ENCODE assay signal across 8 cellular contexts in genomic region chr12:7188557-7189397, GRCh38. TPM values are rescaled to one million over a fixed set of nuclear protein-coding genes. Genes with fewer than 3 reads are reported as not detected.
A peak's percentile ranks its signal among the peaks of the same experiment; 100 is the strongest.
DNase-seq lines count a peak whose midpoint lies in the region; ATAC-seq and TF ChIP-seq lines count a peak whose summit lies in the region.

No MANE protein-coding gene starts in this region.

- peak; percentile 81 for TF ChIP-seq CTCF in osteoblast (IDR thresholded peaks at IDR 0.05; ENCODE audit: extremely low read depth, low read depth, low read length)
- TF ChIP-seq CTCF in thoracic aorta (IDR thresholded peaks at IDR 0.05): peak; percentile 37

- H3K36me3 ChIP-seq in osteoblast (ENCODE audit: insufficient read depth, low read length) (peaks cover 16% of the 10 kb centered on the region), thoracic aorta (no peaks in the 10 kb centered on the region)

- no peaks in the 10 kb centered on the region for H4K20me1 ChIP-seq in osteoblast (ENCODE audit: insufficient read depth, low read length)

- H3K4me1 ChIP-seq in osteoblast (ENCODE audit: insufficient read depth, low read length): peaks cover 26% of the 10 kb centered on the region
- H3K4me1 ChIP-seq in thoracic aorta (ENCODE audit: control insufficient read depth in 1 of 2, low read depth in 2 of 2): peaks cover 4 to 26% of the 10 kb centered on the region in 2 donors

- peak overlapping the region; percentile 95 to 99 for H3K27ac Mint-ChIP-seq in activated naive CD4-positive, alpha-beta T cell treated with anti-CD3 and anti-CD28 coated beads, Interleukin-2, amount 50 U/mL, for 72 hours

- intact Hi-C loops in head of caudate nucleus (cut with DNase I): loop anchor here (5.0 kb wide), 1 partner anchor 46 kb away; no protein-coding TSS in a partner anchor

- peaks cover 5 to 12% of the 10 kb centered on the region in 2 donors for H3K36me3 Mint-ChIP-seq in activated naive CD4-positive, alpha-beta T cell treated with anti-CD3 and anti-CD28 coated beads, Interleukin-2, amount 50 U/mL, for 72 hours

- H3K9me3 ChIP-seq in osteoblast (ENCODE audit: low read depth, low read length) (no peaks in the 10 kb centered on the region), thoracic aorta (no peaks in the 10 kb centered on the region)

- H2AFZ ChIP-seq in osteoblast (ENCODE audit: low read length): peak overlapping the region; percentile 100

- DNase-seq in DMS79 treated with DMSO at 0.1 percent for 48 hours (lab: John Stamatoyannopoulos, UW): peak; percentile 63
- peak; percentile 60 for DNase-seq in LHCN-M2 (ENCODE audit: low read depth)
- peak; percentile 89 for DNase-seq in SK-N-DZ (ENCODE audit: low spot score)
- peak; percentile 74 to 79 for DNase-seq in activated naive CD4-positive, alpha-beta T cell treated with anti-CD3 and anti-CD28 coated beads, Interleukin-2, amount 50 U/mL, for 72 hours (ENCODE audit: low spot score in 2 of 2)
- peak; percentile 66 to 91 (median 80) for DNase-seq in head of caudate nucleus
- DNase-seq in osteoblast (ENCODE audit: insufficient read length, low spot score, missing footprints): peak; percentile 93
- DNase-seq in thoracic aorta (ENCODE audit: low spot score): peak; percentile 51

- H3K27ac ChIP-seq in osteoblast (ENCODE audit: low read depth, low read length) (peak overlapping the region; percentile 99), thoracic aorta (peak overlapping the region; percentile 80 to 90)

- ATAC-seq in GM21825 (IDR thresholded peaks at IDR 0.05; ENCODE audit: unreplicated experiment) (peak; percentile 25), thoracic aorta (ENCODE audit: insufficient number of reproducible peaks, low FRiP score, low read depth) (peak; percentile 62)
- peak; percentile 64 to 72 for ATAC-seq in activated naive CD4-positive, alpha-beta T cell treated with anti-CD3 and anti-CD28 coated beads, Interleukin-2, amount 50 U/mL, for 72 hours

- H3K27me3 ChIP-seq in osteoblast (ENCODE audit: insufficient read depth, low read length): no peaks in the 10 kb centered on the region
- H3K27me3 ChIP-seq in thoracic aorta (replicated peaks; ENCODE audit: insufficient read depth): no peaks in the 10 kb centered on the region

- H3K4me3 ChIP-seq in osteoblast (ENCODE audit: insufficient read depth, low read length): peak overlapping the region; percentile 94
- H3K4me3 ChIP-seq in thoracic aorta: peak overlapping the region; percentile 79

- peak overlapping the region; percentile 100 for H3K4me2 ChIP-seq in osteoblast (ENCODE audit: insufficient read depth, low read length)

- no peaks in the 10 kb centered on the region for H3K9me3 Mint-ChIP-seq in activated naive CD4-positive, alpha-beta T cell treated with anti-CD3 and anti-CD28 coated beads, Interleukin-2, amount 50 U/mL, for 72 hours

- H3K79me2 ChIP-seq in osteoblast (ENCODE audit: insufficient read depth, low read length): peaks cover 15% of the 10 kb centered on the region

RNA-seq across cellular contexts. Expression of gene PEX5, which starts 0.7 kb away (rescaled TPM):
- total RNA-seq in LHCN-M2 (2014; rRNA removed) (21.2 TPM in 2 replicates), osteoblast (35.7 and 48.5 TPM in 2 replicates), thoracic aorta (10 to 100 TPM; 34.5 to 42.2 TPM)
- polyA plus RNA-seq in LHCN-M2 (2012): 19.1 TPM
- polyA plus RNA-seq in SK-N-DZ (2014; cell fraction: cytosol; rRNA removed): 52.0 and 59.3 TPM in 2 replicates
- 64.2 and 65.4 TPM in 2 replicates for polyA plus RNA-seq in SK-N-DZ (2014; cell fraction: nucleus; rRNA removed)
- 10 to 100 TPM; 18.1 to 37.4 TPM for total RNA-seq in activated naive CD4-positive, alpha-beta T cell treated with anti-CD3 and anti-CD28 coated beads, Interleukin-2, amount 50 U/mL, for 72 hours

RNA-seq across cellular contexts. Expression of gene CLSTN3, which starts 58.6 kb away (rescaled TPM):
- total RNA-seq in LHCN-M2 (2014; rRNA removed) (4.0 and 4.6 TPM in 2 replicates), osteoblast (6.2 and 7.6 TPM in 2 replicates), thoracic aorta (10 to 100 TPM; 27.2 to 28.9 TPM)
- polyA plus RNA-seq in LHCN-M2 (2012): 4.0 TPM
- polyA plus RNA-seq in SK-N-DZ (2014; cell fraction: cytosol; rRNA removed): 17.8 and 32.5 TPM in 2 replicates
- 31.9 and 48.0 TPM in 2 replicates for polyA plus RNA-seq in SK-N-DZ (2014; cell fraction: nucleus; rRNA removed)
- 10 to 100 TPM; 36.8 to 57.0 TPM for total RNA-seq in activated naive CD4-positive, alpha-beta T cell treated with anti-CD3 and anti-CD28 coated beads, Interleukin-2, amount 50 U/mL, for 72 hours

Comparison
In these comparisons a context has a peak if more than half of its experiments do, and no peak if none do; other contexts are left out.
1. Peak in every context shown above with its lines: DNase-seq, ATAC-seq, H3K4me3 ChIP-seq and H3K27ac ChIP-seq.